In the genomic region with DNA sequence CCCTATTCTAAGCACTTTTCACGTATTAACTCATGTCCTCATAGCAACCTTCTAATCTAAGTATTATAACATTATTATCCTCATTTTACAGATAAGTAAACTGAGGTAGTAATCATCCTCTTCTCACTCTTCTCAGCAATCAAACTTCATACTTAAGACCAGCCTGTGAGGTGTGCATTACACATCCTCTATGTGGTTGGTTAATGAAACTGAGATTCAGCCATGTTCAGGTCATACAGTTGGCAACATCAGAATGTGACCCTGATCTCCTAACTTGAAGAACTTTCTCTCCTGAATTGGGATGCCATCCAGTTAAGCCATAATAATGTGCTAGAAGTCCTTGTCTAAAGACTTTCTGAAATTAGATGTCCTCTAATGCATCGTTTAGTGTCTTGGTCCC, we compare ENCODE assay signal across 24 cellular contexts.
"Had no signal": no experiment of that assay in that cellular context is flagged by ENCODE, and none has a peak within 500 bp of the region (broad histone marks: within the 10 kb centered on the region; RNA-seq: fewer than 3 reads in every experiment).

No MANE protein-coding gene starts in this region.

- H3K27ac Mint-ChIP-seq: memory B cell; mesothelial cell of epicardium; natural killer cell treated with Interleukin-12 subunit alpha and Interleukin-12 subunit beta and Interleukin-15 and Interleukin-18, amount 100 ng/mL, for 72 hours; stimulated activated naive CD8-positive, alpha-beta T cell treated with anti-CD3 and anti-CD28 coated beads, Interleukin-15, amount 100 ng/mL, for 72 hours had no signal

- H3K36me3 Mint-ChIP-seq: memory B cell; mesothelial cell of epicardium; natural killer cell treated with Interleukin-12 subunit alpha and Interleukin-12 subunit beta and Interleukin-15 and Interleukin-18, amount 100 ng/mL, for 72 hours had no signal

- H3K27me3 Mint-ChIP-seq: memory B cell; naive B cell; natural killer cell treated with Interleukin-12 subunit alpha and Interleukin-12 subunit beta and Interleukin-15 and Interleukin-18, amount 100 ng/mL, for 72 hours; stimulated activated naive CD8-positive, alpha-beta T cell treated with anti-CD3 and anti-CD28 coated beads, Interleukin-15, amount 100 ng/mL, for 72 hours had no signal

- DNase-seq: dorsolateral prefrontal cortex; effector CD4-positive, alpha-beta T cell; foreskin fibroblast; gastrocnemius medialis; head of caudate nucleus; kidney; mucosa of descending colon; naive B cell; pancreas; right lobe of liver; small intestine; stimulated activated CD4-positive, alpha-beta T cell treated with anti-CD3 and anti-CD28 coated beads, Interleukin-15, amount 100 ng/mL, for 24 hours; stimulated activated CD4-positive, alpha-beta T cell treated with anti-CD3 and anti-CD28 coated beads, Interleukin-2, amount 100 ng/mL, for 48 hours; stimulated activated naive CD4-positive, alpha-beta T cell; stimulated activated naive CD8-positive, alpha-beta T cell treated with anti-CD3 and anti-CD28 coated beads, Interleukin-15, amount 100 ng/mL, for 72 hours; thyroid gland; trophoblast cell had no signal

- H3K27me3 ChIP-seq: dorsolateral prefrontal cortex, gastrocnemius medialis, neutrophil, pancreas, right lobe of liver, thyroid gland, vagina had no signal

- H3K36me3 ChIP-seq: gastrocnemius medialis, neutrophil, pancreas, right lobe of liver, thyroid gland, vagina had no signal

- H3K9me3 Mint-ChIP-seq: memory B cell; naive B cell; natural killer cell treated with Interleukin-12 subunit alpha and Interleukin-12 subunit beta and Interleukin-15 and Interleukin-18, amount 100 ng/mL, for 72 hours had no signal

- H3K27ac ChIP-seq: dorsolateral prefrontal cortex, gastrocnemius medialis, neutrophil, pancreas, right lobe of liver, thyroid gland, vagina had no signal

- H3K9me3 ChIP-seq: gastrocnemius medialis, mucosa of descending colon, neutrophil, pancreas, right lobe of liver, thyroid gland, vagina had no signal

- H3K4me1 ChIP-seq: gastrocnemius medialis, right lobe of liver had no signal

- H3K4me3 Mint-ChIP-seq: memory B cell; mesothelial cell of epicardium; naive B cell; natural killer cell treated with Interleukin-12 subunit alpha and Interleukin-12 subunit beta and Interleukin-15 and Interleukin-18, amount 100 ng/mL, for 72 hours; stimulated activated naive CD8-positive, alpha-beta T cell treated with anti-CD3 and anti-CD28 coated beads, Interleukin-15, amount 100 ng/mL, for 72 hours had no signal

- H3K4me3 ChIP-seq: dorsolateral prefrontal cortex, gastrocnemius medialis, lung, mucosa of descending colon, pancreas, right lobe of liver, thyroid gland, vagina had no signal

- ATAC-seq: gastrocnemius medialis; left lobe of liver; natural killer cell treated with Interleukin-12 subunit alpha and Interleukin-12 subunit beta and Interleukin-15 and Interleukin-18, amount 100 ng/mL, for 72 hours; stimulated activated naive CD8-positive, alpha-beta T cell treated with anti-CD3 and anti-CD28 coated beads, Interleukin-15, amount 100 ng/mL, for 72 hours had no signal
